Comparison of ENCODE assay signal across 28 cellular contexts in genomic region chr9:37382982-37383357, GRCh38. TPM values are rescaled to one million over a fixed set of nuclear protein-coding genes. Genes with fewer than 3 reads are reported as not detected.
DNase-seq lines count a peak whose midpoint lies in the region; ATAC-seq and TF ChIP-seq lines count a peak whose summit lies in the region.
"Had no signal": no experiment of that assay in that cellular context is flagged by ENCODE, and none has a peak within 500 bp of the region (broad histone marks: within the 10 kb centered on the region; RNA-seq: fewer than 3 reads in every experiment).

No MANE protein-coding gene starts in this region.

- no peaks in the 10 kb centered on the region for H3K36me3 ChIP-seq in neural progenitor cell
- H3K36me3 ChIP-seq: left ventricle myocardium inferior had no signal

- H3K9ac ChIP-seq in neural progenitor cell, result no peak overlapping the region

- H3K4me3 ChIP-seq in neural progenitor cell, result no peak overlapping the region
- H3K4me3 ChIP-seq: left ventricle myocardium inferior, psoas muscle had no signal

- H2AFZ ChIP-seq in neural progenitor cell (replicated peaks), result no peak overlapping the region

- no peaks in the 10 kb centered on the region for H4K20me1 ChIP-seq in neural progenitor cell (ENCODE audit: low read depth)

- no peaks in the 10 kb centered on the region for H3F3A ChIP-seq in neural progenitor cell (ENCODE audit: low read depth)

- H3K27ac Mint-ChIP-seq in neural progenitor cell, result peak overlapping the region; percentile 57
- H3K27ac Mint-ChIP-seq: activated naive CD4-positive, alpha-beta T cell treated with anti-CD3 and anti-CD28 coated beads, Interleukin-2, amount 10 ng/mL, durations not matched to agents 7 days and 5 days; immature natural killer cell; nephron progenitor cell had no signal

- no peaks in the 10 kb centered on the region for H3K27me3 ChIP-seq in neural progenitor cell

- no peak overlapping the region for H3K4me2 ChIP-seq in neural progenitor cell

- H3K9me3 ChIP-seq in neural progenitor cell (ENCODE audit: low read depth), result no peaks in the 10 kb centered on the region
- H3K9me3 ChIP-seq: left ventricle myocardium inferior, psoas muscle had no signal

- H3K27ac ChIP-seq in neural progenitor cell, result no peak overlapping the region
- H3K27ac ChIP-seq: left ventricle myocardium inferior, psoas muscle had no signal

- H3K4me1 Mint-ChIP-seq in neural progenitor cell, result peaks cover 14% of the 10 kb centered on the region
- H3K4me1 Mint-ChIP-seq: activated naive CD4-positive, alpha-beta T cell treated with anti-CD3 and anti-CD28 coated beads, Interleukin-2, amount 10 ng/mL, durations not matched to agents 7 days and 5 days; immature natural killer cell; nephron progenitor cell had no signal

- peaks cover 5% of the 10 kb centered on the region for H3K27me3 Mint-ChIP-seq in neural progenitor cell (ENCODE audit: insufficient read depth, low read depth)

- DNase-seq in neural progenitor cell (ENCODE audit: low spot score), result no peak
- DNase-seq in glomerular visceral epithelial cell (ENCODE audit: extremely low spot score), result no peak
- no peak for DNase-seq in ecto neural progenitor cell (ENCODE audit: low spot score)
- DNase-seq: activated CD4-positive, CD25-positive, alpha-beta regulatory T cell treated with anti-CD3 and anti-CD28 coated beads, Interleukin-2, amount 50 U/mL, for 72 hours; activated CD8-positive, alpha-beta memory T cell treated with anti-CD3 and anti-CD28 coated beads for 24 hours; activated naive CD4-positive, alpha-beta T cell treated with anti-CD3 and anti-CD28 coated beads, Interleukin-2, amount 10 ng/mL, durations not matched to agents 7 days and 5 days; activated T-cell treated with anti-CD3 and anti-CD28 coated beads, Interleukin-2, amount 50 U/mL, for 4 hours; aorta; caudate nucleus; foreskin fibroblast; H9; immature natural killer cell; KG1; left ventricle myocardium inferior; midbrain; NCI-H2081; NCI-H446 treated with DMSO at 0.1 percent for 48 hours; nephron progenitor cell; psoas muscle; small intestine; stimulated activated CD4-positive, alpha-beta T cell treated with anti-CD3 and anti-CD28 coated beads, Interleukin-2, amount 100 ng/mL, for 48 hours; T1000; trophoblast cell had no signal

- ATAC-seq in GM18502 (IDR thresholded peaks at IDR 0.05; ENCODE audit: poor library complexity, unreplicated experiment), result peak; percentile 17
- peak; percentile 18 for ATAC-seq in GM19452 (IDR thresholded peaks at IDR 0.05; ENCODE audit: unreplicated experiment)
- peak; percentile 16 for ATAC-seq in HG03565 (IDR thresholded peaks at IDR 0.05; ENCODE audit: unreplicated experiment)
- no peak for ATAC-seq in GM21360 (IDR thresholded peaks at IDR 0.05; ENCODE audit: unreplicated experiment)
- no peak for ATAC-seq in HG02610 (IDR thresholded peaks at IDR 0.05; ENCODE audit: unreplicated experiment)
- ATAC-seq: activated T-cell treated with anti-CD3 and anti-CD28 coated beads, Interleukin-2, amount 50 U/mL, for 4 hours; psoas muscle had no signal

- peaks cover 3% of the 10 kb centered on the region for H3K4me1 ChIP-seq in neural progenitor cell
- H3K4me1 ChIP-seq: left ventricle myocardium inferior, psoas muscle had no signal

- no peaks in the 10 kb centered on the region for H3K36me3 Mint-ChIP-seq in neural progenitor cell
- H3K36me3 Mint-ChIP-seq: activated naive CD4-positive, alpha-beta T cell treated with anti-CD3 and anti-CD28 coated beads, Interleukin-2, amount 10 ng/mL, durations not matched to agents 7 days and 5 days; immature natural killer cell had no signal

- no peak for TF ChIP-seq CTCF in neural progenitor cell (IDR thresholded peaks at IDR 0.05)

- H3K79me2 ChIP-seq in neural progenitor cell (ENCODE audit: low read depth), result no peaks in the 10 kb centered on the region

- H3K4me3 Mint-ChIP-seq in neural progenitor cell, result no peak overlapping the region
- H3K4me3 Mint-ChIP-seq: activated naive CD4-positive, alpha-beta T cell treated with anti-CD3 and anti-CD28 coated beads, Interleukin-2, amount 10 ng/mL, durations not matched to agents 7 days and 5 days; activated T-cell treated with anti-CD3 and anti-CD28 coated beads, Interleukin-2, amount 50 U/mL, for 4 hours; H9; immature natural killer cell; nephron progenitor cell had no signal

- H3K9me3 Mint-ChIP-seq in neural progenitor cell, result peaks cover 3% of the 10 kb centered on the region
- H3K9me3 Mint-ChIP-seq: activated naive CD4-positive, alpha-beta T cell treated with anti-CD3 and anti-CD28 coated beads, Interleukin-2, amount 10 ng/mL, durations not matched to agents 7 days and 5 days; activated T-cell treated with anti-CD3 and anti-CD28 coated beads, Interleukin-2, amount 50 U/mL, for 4 hours; H9; immature natural killer cell; nephron progenitor cell had no signal

RNA-seq across cellular contexts. Expression of gene GRHPR, which starts 39.5 kb away (rescaled TPM):
- total RNA-seq in neural progenitor cell (ENCODE audit: low replicate concordance), result 116 and 187 TPM in 2 replicates

Comparison
In these comparisons a context has a peak if more than half of its experiments do, and no peak if none do; other contexts are left out.
1. ATAC-seq: peak in GM18502 (single experiment), GM19452 (single experiment) and HG03565 (single experiment); none in GM21360 (single experiment) and HG02610 (single experiment).